18 cellular contexts compared by ENCODE assay signal in genomic region chr16:57694191-57694555, GRCh38. TPM values are rescaled to one million over a fixed set of nuclear protein-coding genes. Genes with fewer than 3 reads are reported as not detected.
"Had no signal": no experiment of that assay in that cellular context is flagged by ENCODE, and none has a peak within 500 bp of the region (broad histone marks: within the 10 kb centered on the region; RNA-seq: fewer than 3 reads in every experiment).

No MANE protein-coding gene starts in this region.

- H3K9me3 Mint-ChIP-seq: activated CD8-positive, alpha-beta T cell treated with anti-CD3 and anti-CD28 coated beads for 36 hours; natural killer cell treated with Interleukin-12 subunit alpha and Interleukin-12 subunit beta and Interleukin-15 and Interleukin-18, amount 100 ng/mL, for 72 hours; WTC11 had no signal

- H3K9me3 ChIP-seq: colonic mucosa, esophagus muscularis mucosa, psoas muscle, tibial artery, uterus had no signal

- DNase-seq: activated effector memory CD4-positive, alpha-beta T cell treated with anti-CD3 and anti-CD28 coated beads, Interleukin-2, amount 50 U/mL, for 16 hours; amniotic stem cell; central memory CD4-positive, alpha-beta T cell; effector CD4-positive, alpha-beta T cell; left ventricle myocardium superior; psoas muscle; T-helper 17 cell had no signal

- H3K36me3 ChIP-seq: colonic mucosa, esophagus muscularis mucosa, tibial artery, uterus had no signal

- H3K27me3 Mint-ChIP-seq: activated CD8-positive, alpha-beta T cell treated with anti-CD3 and anti-CD28 coated beads for 36 hours; activated naive CD8-positive, alpha-beta T cell; natural killer cell treated with Interleukin-12 subunit alpha and Interleukin-12 subunit beta and Interleukin-15 and Interleukin-18, amount 100 ng/mL, for 72 hours had no signal

- H3K27ac Mint-ChIP-seq: activated naive CD8-positive, alpha-beta T cell; WTC11 had no signal

- FAIRE-seq: keratinocyte had no signal

- H3K27me3 ChIP-seq: colonic mucosa, uterus had no signal

- H3K36me3 Mint-ChIP-seq: activated naive CD8-positive, alpha-beta T cell; natural killer cell treated with Interleukin-12 subunit alpha and Interleukin-12 subunit beta and Interleukin-15 and Interleukin-18, amount 100 ng/mL, for 72 hours; WTC11 had no signal

- H3K4me1 ChIP-seq: colonic mucosa, psoas muscle, tibial artery, uterus had no signal

- H3K27ac ChIP-seq: colonic mucosa, esophagus muscularis mucosa, psoas muscle, tibial artery, uterus had no signal

- H3K4me3 Mint-ChIP-seq: natural killer cell treated with Interleukin-12 subunit alpha and Interleukin-12 subunit beta and Interleukin-15 and Interleukin-18, amount 100 ng/mL, for 72 hours had no signal

- H3K4me3 ChIP-seq: colonic mucosa, psoas muscle, tibial artery, uterus had no signal

- ATAC-seq: natural killer cell treated with Interleukin-12 subunit alpha and Interleukin-12 subunit beta and Interleukin-15 and Interleukin-18, amount 100 ng/mL, for 72 hours had no signal

RNA-seq across cellular contexts. Expression of gene DRC7, which starts 0.4 kb away (rescaled TPM):
- total RNA-seq: colonic mucosa; fibroblast of villous mesenchyme; glomerular endothelial cell; left ventricle myocardium superior; natural killer cell treated with Interleukin-12 subunit alpha and Interleukin-12 subunit beta and Interleukin-15 and Interleukin-18, amount 100 ng/mL, for 72 hours; psoas muscle; WTC11 had no signal
- polyA plus RNA-seq: keratinocyte, psoas muscle had no signal

RNA-seq across cellular contexts. Expression of gene ADGRG3, which starts 26.1 kb away (rescaled TPM):
- total RNA-seq: activated CD8-positive, alpha-beta T cell treated with anti-CD3 and anti-CD28 coated beads for 36 hours; fibroblast of villous mesenchyme had no signal
- polyA plus RNA-seq: keratinocyte had no signal
